5 cellular contexts compared by ENCODE assay signal in the genomic region with DNA sequence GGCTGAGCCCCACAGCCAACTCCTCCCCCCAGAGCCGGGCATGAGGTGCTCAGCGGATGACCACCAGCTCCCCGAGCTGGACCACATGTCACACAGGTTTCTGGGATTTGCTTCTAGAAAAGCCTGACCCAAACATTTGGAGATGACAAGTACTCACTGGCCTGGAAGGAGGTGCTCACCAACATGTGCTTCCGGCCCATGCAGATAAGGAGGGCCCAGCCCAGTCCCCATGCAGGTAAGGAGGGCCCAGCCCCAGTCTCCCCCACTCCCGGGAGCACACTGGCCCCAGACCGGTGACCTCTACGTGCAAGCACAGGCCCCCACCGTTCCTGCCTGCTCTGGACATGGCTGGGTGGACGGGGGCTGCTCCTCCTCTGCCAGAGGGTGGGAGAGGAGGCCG. TPM values are rescaled to one million over a fixed set of nuclear protein-coding genes. Genes with fewer than 3 reads are reported as not detected.
"Had no signal": no experiment of that assay in that cellular context is flagged by ENCODE, and none has a peak within 500 bp of the region (broad histone marks: within the 10 kb centered on the region; RNA-seq: fewer than 3 reads in every experiment).

No MANE protein-coding gene starts in this region.

RNA-seq across cellular contexts. Expression of a gene that starts 14.0 kb away (rescaled TPM):
- total RNA-seq: GM23338, H1, HT-29, IMR-90, K562 had no signal
- polyA plus RNA-seq: GM23338, H1, IMR-90, K562 had no signal

RNA-seq across cellular contexts. Expression of a gene that starts 35.3 kb away (rescaled TPM):
- total RNA-seq: HT-29, IMR-90, K562 had no signal
- polyA plus RNA-seq: IMR-90, K562 had no signal

RNA-seq across cellular contexts. Expression of a gene that starts 45.7 kb away (rescaled TPM):
- total RNA-seq: HT-29, IMR-90 had no signal
- polyA plus RNA-seq: IMR-90, K562 had no signal
